In the genomic region with DNA sequence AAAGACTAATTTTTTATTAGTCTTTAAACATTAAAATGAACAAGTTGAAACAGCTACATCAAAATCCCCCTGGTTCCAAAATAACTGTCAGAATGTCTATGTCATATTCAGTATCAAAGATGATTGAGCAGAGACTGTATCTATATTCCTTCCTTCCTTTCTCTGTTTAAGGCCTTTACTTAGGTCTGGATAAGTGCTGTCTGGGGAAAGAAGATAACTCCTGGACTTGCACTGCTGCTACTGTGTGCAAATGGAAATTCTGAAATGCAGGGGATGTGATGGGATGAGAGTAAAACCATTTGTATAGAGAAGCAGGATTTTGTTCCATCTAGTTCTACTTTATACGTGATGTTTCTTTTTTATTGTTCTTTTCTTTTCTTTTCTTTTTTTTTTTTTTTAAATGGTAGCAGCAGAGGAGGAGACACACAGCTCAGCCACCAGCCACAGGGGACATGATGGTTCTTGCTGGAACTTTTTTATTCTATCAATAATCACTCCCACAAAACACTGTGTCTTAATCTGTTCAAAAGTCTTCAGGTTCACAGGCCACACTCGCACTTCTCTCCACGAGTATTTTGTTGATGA, we compare ENCODE assay signal across 34 cellular contexts. TPM values are rescaled to one million over a fixed set of nuclear protein-coding genes. Genes with fewer than 3 reads are reported as not detected.
"Had no signal": no experiment of that assay in that cellular context is flagged by ENCODE, and none has a peak within 500 bp of the region (broad histone marks: within the 10 kb centered on the region; RNA-seq: fewer than 3 reads in every experiment).

No MANE protein-coding gene starts in this region.

- ATAC-seq: natural killer cell; right lobe of liver; stimulated activated memory B cell treated with anti-CD40 and anti-IgM and Interleukin-4, amounts not matched to agents 10 μg/mL and 1 μg/mL and 100 μg/mL, for 72 hours; stimulated activated naive CD8-positive, alpha-beta T cell treated with anti-CD3 and anti-CD28 coated beads, Interleukin-15, amount 100 ng/mL, for 72 hours had no signal

- DNase-seq: hippocampal formation; left ventricle myocardium inferior; mesendoderm; naive B cell; natural killer cell; nephron progenitor cell; occipital lobe; right lobe of liver; stimulated activated CD4-positive, alpha-beta T cell treated with anti-CD3 and anti-CD28 coated beads, Interleukin-1b, Interleukin-23, amount 100 ng/mL, for 48 hours; stimulated activated CD4-positive, alpha-beta T cell treated with anti-CD3 and anti-CD28 coated beads, Interleukin-2, amount 100 ng/mL, for 48 hours; stimulated activated CD4-positive, alpha-beta T cell treated with anti-CD3 and anti-CD28 coated beads, Interleukin-4, amount 100 ng/mL, for 4 hours; stimulated activated CD8-positive, alpha-beta memory T cell treated with anti-CD3 and anti-CD28 coated beads, Interleukin-4, amount 100 ng/mL, for 48 hours; stimulated activated naive CD4-positive, alpha-beta T cell treated with Interleukin-2 at 50 U/mL for 16 hours; stimulated activated naive CD8-positive, alpha-beta T cell treated with anti-CD3 and anti-CD28 coated beads, Interleukin-15, amount 100 ng/mL, for 72 hours; substantia nigra had no signal

- H3K27ac ChIP-seq: left ventricle myocardium inferior, neural progenitor cell, neutrophil, right atrium auricular region, right lobe of liver, tibial nerve, vagina had no signal

- H3K9ac ChIP-seq: neural progenitor cell had no signal

- H3K9me3 ChIP-seq: left ventricle myocardium inferior, neutrophil, right atrium auricular region, right lobe of liver, tibial nerve, vagina had no signal

- H3K4me1 ChIP-seq: neural progenitor cell, right atrium auricular region, tibial nerve, vagina had no signal

- H3K36me3 ChIP-seq: neural progenitor cell had no signal

- H3K4me3 ChIP-seq: left ventricle myocardium inferior, lung, neural progenitor cell, right atrium auricular region, right lobe of liver, smooth muscle cell, tibial nerve, vagina had no signal

RNA-seq across cellular contexts. Expression of a gene that starts 33.6 kb away (rescaled TPM):
- total RNA-seq: kidney epithelial cell, left ventricle myocardium inferior, lower leg skin, lung, mesothelial cell of epicardium, mononuclear cell, natural killer cell, occipital lobe, osteocyte, progenitor cell of endocrine pancreas, pulmonary artery endothelial cell, renal cortical epithelial cell, right atrium auricular region, right lobe of liver, skeletal muscle tissue, smooth muscle cell, temporal lobe, urinary bladder, vagina had no signal
- polyA plus RNA-seq: smooth muscle cell, urinary bladder had no signal

RNA-seq across cellular contexts. Expression of a gene that starts 55.4 kb away (rescaled TPM):
- total RNA-seq: left ventricle myocardium inferior, smooth muscle cell had no signal
